1 cellular context compared by ENCODE assay signal in genomic region chr9:130120207-130120587, GRCh38.
TF ChIP-seq lines count a peak whose summit lies in the region.

No MANE protein-coding gene starts in this region.

TF ChIP-seq in GM23338, 12 proteins besides CTCF, POLR2A, EP300 and RAD21 (continued from another document):
- TF ChIP-seq ETS1 (IDR thresholded peaks at IDR 0.05) (no peak), EZH2 (IDR thresholded peaks at IDR 0.05; ENCODE audit: low read depth, unreplicated experiment) (no peak), POLR2AphosphoS5 (IDR thresholded peaks at IDR 0.05; ENCODE audit: low read depth) (no peak), EZH2phosphoT487 (IDR thresholded peaks at IDR 0.05; ENCODE audit: unreplicated experiment) (no peak), STAT1 (IDR thresholded peaks at IDR 0.05; ENCODE audit: unreplicated experiment) (no peak), JUNB (IDR thresholded peaks at IDR 0.05; ENCODE audit: unreplicated experiment) (no peak), ZNF462 (CRISPR knock-in tag; IDR thresholded peaks at IDR 0.05) (no peak)
